In genomic region chr22:12401942-12402341, GRCh38 we compare ENCODE assay signal across 6 cellular contexts.
DNase-seq lines count a peak whose midpoint lies in the region; ATAC-seq and TF ChIP-seq lines count a peak whose summit lies in the region.
"Not testable (repeated sequence)": the region's sequence is repeated elsewhere in the genome, so short reads cannot be mapped to it uniquely, and the experiment has no call there.

No MANE protein-coding gene starts in this region.

- peak overlapping the region; percentile 39; the same call in 1 of the 2 replicates for H3K27ac ChIP-seq in DND-41 (ENCODE audit: low read length)
- not testable (repeated sequence) for H3K27ac ChIP-seq in MM.1S (ENCODE audit: low read length)

- not testable (repeated sequence) for H3K27me3 Mint-ChIP-seq in activated naive CD4-positive, alpha-beta T cell treated with anti-CD3 and anti-CD28 coated beads, Interleukin-2, amount 50 U/mL, for 24 hours

- H3K36me3 Mint-ChIP-seq in activated naive CD4-positive, alpha-beta T cell treated with anti-CD3 and anti-CD28 coated beads, Interleukin-2, amount 50 U/mL, for 24 hours, result not testable (repeated sequence)

- H3F3A ChIP-seq in MM.1S (ENCODE audit: insufficient read depth, low read length), result not testable (repeated sequence)

- peaks cover 15% of the 10 kb centered on the region for H3K4me1 ChIP-seq in DND-41 (ENCODE audit: insufficient read depth, low read length)
- not testable (repeated sequence) for H3K4me1 ChIP-seq in MM.1S (ENCODE audit: low read length)

- not testable (repeated sequence) for H4K20me1 ChIP-seq in DND-41 (ENCODE audit: insufficient read depth, low read length); MM.1S (ENCODE audit: insufficient read depth, low read length)

- H3K9me2 ChIP-seq in MM.1S (replicated peaks; ENCODE audit: insufficient read depth, low read length), result not testable (repeated sequence)

- not testable (repeated sequence) for ATAC-seq in DND-41 (ENCODE audit: insufficient read depth, low read depth)

- DNase-seq in DND-41, result not testable (repeated sequence)
- peak; percentile 35 for DNase-seq in Jurkat, Clone E6-1 (ENCODE audit: low read depth, low spot score)
- DNase-seq in MM.1S, result peak; percentile 23
- peak; percentile 93 for DNase-seq in SK-MEL-5 (ENCODE audit: low read depth, low spot score)
- peak; percentile 1 for DNase-seq in fibroblast of villous mesenchyme (ENCODE audit: low read depth)

- H3K36me3 ChIP-seq in DND-41 (ENCODE audit: insufficient read depth, low read length); MM.1S (replicated peaks; ENCODE audit: insufficient read depth, low read length): not testable (repeated sequence)

- H3K4me1 Mint-ChIP-seq in activated naive CD4-positive, alpha-beta T cell treated with anti-CD3 and anti-CD28 coated beads, Interleukin-2, amount 50 U/mL, for 24 hours, result peaks cover 51% of the 10 kb centered on the region

- not testable (repeated sequence) for H2AFZ ChIP-seq in DND-41 (ENCODE audit: low read depth, low read length); MM.1S (ENCODE audit: low read length)

- TF ChIP-seq CTCF in DND-41 (IDR thresholded peaks at IDR 0.05; ENCODE audit: borderline replicate concordance, extremely low read depth, low read length, poor library complexity, severe bottlenecking); MM.1S (IDR thresholded peaks at IDR 0.05; ENCODE audit: low read length); fibroblast of villous mesenchyme (IDR thresholded peaks at IDR 0.05; ENCODE audit: insufficient read depth, low read depth, low read length): not testable (repeated sequence)

- H3K9ac ChIP-seq in DND-41 (ENCODE audit: low read depth, low read length); MM.1S (ENCODE audit: low read length): not testable (repeated sequence)

- H3K9me3 ChIP-seq in DND-41 (ENCODE audit: insufficient read depth, low read length, severe bottlenecking); MM.1S (replicated peaks; ENCODE audit: insufficient read depth, low read length): not testable (repeated sequence)

- not testable (repeated sequence) for H3K27me3 ChIP-seq in DND-41 (ENCODE audit: insufficient read depth, low read length, poor library complexity); MM.1S (replicated peaks; ENCODE audit: insufficient read depth, low read length)

- H3K79me2 ChIP-seq in DND-41 (ENCODE audit: insufficient read depth, low read length); MM.1S (ENCODE audit: low read length): not testable (repeated sequence)

- H3K4me2 ChIP-seq in DND-41 (ENCODE audit: insufficient read depth, low read length); MM.1S (ENCODE audit: low read depth, low read length): not testable (repeated sequence)

- not testable (repeated sequence) for H3K27ac Mint-ChIP-seq in activated naive CD4-positive, alpha-beta T cell treated with anti-CD3 and anti-CD28 coated beads, Interleukin-2, amount 50 U/mL, for 24 hours

- not testable (repeated sequence) for H3K9me3 Mint-ChIP-seq in activated naive CD4-positive, alpha-beta T cell treated with anti-CD3 and anti-CD28 coated beads, Interleukin-2, amount 50 U/mL, for 24 hours

- in situ Hi-C loops in SK-MEL-5 (cut with HindIII; ENCODE audit: low pct_unique_long_range_greater_than_20kb, low sequenced_read_pairs), result not testable (repeated sequence)

- H3K4me3 ChIP-seq in DND-41 (ENCODE audit: low read depth in 1 of 2, low read length in 2 of 2); Jurkat, Clone E6-1 (ENCODE audit: low read length); MM.1S (ENCODE audit: low read length); fibroblast of villous mesenchyme (ENCODE audit: low read depth, low read length): not testable (repeated sequence)

- peak overlapping the region; percentile 3 for H3K4me3 Mint-ChIP-seq in activated naive CD4-positive, alpha-beta T cell treated with anti-CD3 and anti-CD28 coated beads, Interleukin-2, amount 50 U/mL, for 24 hours
